ENCODE assay signal across 8 cellular contexts in genomic region chr4:26217961-26218676, GRCh38.
A peak's percentile ranks its signal among the peaks of the same experiment; 100 is the strongest.
DNase-seq lines count a peak whose midpoint lies in the region; ATAC-seq and TF ChIP-seq lines count a peak whose summit lies in the region.

No MANE protein-coding gene starts in this region.

- no peaks in the 10 kb centered on the region for H3K36me3 ChIP-seq in smooth muscle cell (ENCODE audit: low read depth)

- WGBS in smooth muscle cell (ENCODE audit: low lambda C conversion rate): 54% methylated on average over 16 of the region's 16 CpGs

- DNase-seq in fibroblast of peridontal ligament (ENCODE audit: extremely low read depth) (peak; percentile 42), smooth muscle cell (lab: John Stamatoyannopoulos, UW; ENCODE audit: unreplicated experiment) (no peak), NCI-H748 (lab: John Stamatoyannopoulos, UW; ENCODE audit: unreplicated experiment) (no peak), Kasumi-1 (lab: John Stamatoyannopoulos, UW) (no peak), DMS153 treated with DMSO at 0.1 percent for 48 hours (lab: John Stamatoyannopoulos, UW; ENCODE audit: unreplicated experiment) (no peak)
- DNase-seq in natural killer cell treated with Interleukin-12 subunit alpha and Interleukin-12 subunit beta and Interleukin-15 and Interleukin-18, amount 100 ng/mL, for 72 hours (ENCODE audit: low spot score): no peak

- no peak overlapping the region for H3K4me3 Mint-ChIP-seq in natural killer cell treated with Interleukin-12 subunit alpha and Interleukin-12 subunit beta and Interleukin-15 and Interleukin-18, amount 100 ng/mL, for 72 hours

- H3K27me3 Mint-ChIP-seq in natural killer cell treated with Interleukin-12 subunit alpha and Interleukin-12 subunit beta and Interleukin-15 and Interleukin-18, amount 100 ng/mL, for 72 hours: peaks cover 12 to 13% of the 10 kb centered on the region in 2 donors

- peaks cover 10% of the 10 kb centered on the region for H3K36me3 Mint-ChIP-seq in natural killer cell treated with Interleukin-12 subunit alpha and Interleukin-12 subunit beta and Interleukin-15 and Interleukin-18, amount 100 ng/mL, for 72 hours

- no peak overlapping the region for H3K27ac ChIP-seq in smooth muscle cell (ENCODE audit: low read depth)

- peak overlapping the region; percentile 1 for H2AFZ ChIP-seq in smooth muscle cell (ENCODE audit: low read depth)

- peak; percentile 71 for ATAC-seq in GM19023 (IDR thresholded peaks at IDR 0.05; ENCODE audit: unreplicated experiment)
- peak; percentile 90 for ATAC-seq in HG03342 (IDR thresholded peaks at IDR 0.05; ENCODE audit: unreplicated experiment)
- no peak for ATAC-seq in natural killer cell treated with Interleukin-12 subunit alpha and Interleukin-12 subunit beta and Interleukin-15 and Interleukin-18, amount 100 ng/mL, for 72 hours

- no peak overlapping the region for H3K9ac ChIP-seq in smooth muscle cell (ENCODE audit: low read depth)

- H4K20me1 ChIP-seq in smooth muscle cell (ENCODE audit: low read depth): no peaks in the 10 kb centered on the region

- no peaks in the 10 kb centered on the region for H3K9me3 ChIP-seq in smooth muscle cell (replicated peaks; ENCODE audit: low read depth)

- H3F3A ChIP-seq in smooth muscle cell (ENCODE audit: low read depth): no peaks in the 10 kb centered on the region

- TF ChIP-seq CTCF in smooth muscle cell (IDR thresholded peaks at IDR 0.05; ENCODE audit: borderline replicate concordance, insufficient read depth, poor library complexity, severe bottlenecking): no peak

- peak overlapping the region; percentile 21 for H3K4me2 ChIP-seq in smooth muscle cell

- no peaks in the 10 kb centered on the region for H3K79me2 ChIP-seq in smooth muscle cell (ENCODE audit: low read depth)

- peaks cover 11 to 31% of the 10 kb centered on the region in 2 donors for H3K4me1 Mint-ChIP-seq in natural killer cell treated with Interleukin-12 subunit alpha and Interleukin-12 subunit beta and Interleukin-15 and Interleukin-18, amount 100 ng/mL, for 72 hours (ENCODE audit: low read depth in 2 of 2)

- H3K27ac Mint-ChIP-seq in natural killer cell treated with Interleukin-12 subunit alpha and Interleukin-12 subunit beta and Interleukin-15 and Interleukin-18, amount 100 ng/mL, for 72 hours: peak overlapping the region in 1 of 2 donors; percentile 53

- H3K9me3 Mint-ChIP-seq in natural killer cell treated with Interleukin-12 subunit alpha and Interleukin-12 subunit beta and Interleukin-15 and Interleukin-18, amount 100 ng/mL, for 72 hours: peaks cover 11% of the 10 kb centered on the region

- H3K4me1 ChIP-seq in smooth muscle cell (ENCODE audit: low read depth): peaks cover 3% of the 10 kb centered on the region

- H3K27me3 ChIP-seq in smooth muscle cell (ENCODE audit: low read depth): no peaks in the 10 kb centered on the region

- no peak overlapping the region for H3K4me3 ChIP-seq in smooth muscle cell

Comparison
In these comparisons a context has a peak if more than half of its experiments do, and no peak if none do; other contexts are left out.
1. ATAC-seq: peak in GM19023 (single experiment) and HG03342 (single experiment); none in natural killer cell treated with Interleukin-12 subunit alpha and Interleukin-12 subunit beta and Interleukin-15 and Interleukin-18, amount 100 ng/mL, for 72 hours (0 of 2).